Comparison of ENCODE assay signal across 25 cellular contexts in the genomic region with DNA sequence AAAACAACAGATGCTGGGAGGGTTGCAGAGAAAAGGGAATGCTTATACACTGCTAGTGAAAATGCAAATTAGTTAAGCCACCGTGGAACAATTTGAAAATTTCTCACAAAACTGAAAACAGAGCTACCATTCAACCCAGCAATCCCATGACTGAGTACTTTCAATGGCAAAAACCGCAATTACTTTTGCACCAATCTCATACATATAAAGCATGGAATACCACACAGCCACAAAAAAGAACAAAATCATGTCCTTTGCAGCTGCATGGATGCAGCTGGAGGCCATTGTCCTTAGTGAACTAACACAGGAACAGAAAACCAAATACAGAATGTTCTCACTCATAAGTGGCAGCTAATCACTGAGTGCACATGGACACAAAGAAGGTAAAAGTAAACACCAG. TPM values are rescaled to one million over a fixed set of nuclear protein-coding genes. Genes with fewer than 3 reads are reported as not detected.
"Had no signal": no experiment of that assay in that cellular context is flagged by ENCODE, and none has a peak within 500 bp of the region (broad histone marks: within the 10 kb centered on the region; RNA-seq: fewer than 3 reads in every experiment).

No MANE protein-coding gene starts in this region.

- H3K27me3 ChIP-seq: MG63 had no signal

- H3K4me2 ChIP-seq: SK-N-SH had no signal

- H3K36me3 ChIP-seq: MG63 had no signal

- ATAC-seq: Panc1, T-cell had no signal

- H3K27ac ChIP-seq: HL-60, RWPE1 had no signal

- H3K9ac ChIP-seq: SK-N-SH had no signal

- FAIRE-seq: HTR-8/SVneo had no signal

- H3K4me3 ChIP-seq: MG63 had no signal

- H3K9me3 ChIP-seq: SK-N-SH had no signal

- DNase-seq: Karpas-422; KG1; MG63; NCI-H1092 treated with DMSO at 0.1 percent for 48 hours; NCI-H1436; NCI-H187; NCI-H2029 treated with DMSO at 0.1 percent for 48 hours; NCI-H2171; NCI-H226; NCI-H446; NCI-H510A; NCI-H524 treated with DMSO at 0.1 percent for 48 hours; NCI-H69; NK-92 treated with Interleukin-12 subunit alpha and Interleukin-12 subunit beta, amount 100 ng/mL, for 24 hours; SHP77; SK-N-SH; SW 1271; T-cell had no signal

RNA-seq across cellular contexts. Expression of a gene that starts 6.3 kb away (rescaled TPM):
- total RNA-seq: OCI-LY7, SK-MEL-5, T-cell had no signal
- polyA plus RNA-seq: SK-N-SH had no signal

RNA-seq across cellular contexts. Expression of a gene that starts 10.9 kb away (rescaled TPM):
- total RNA-seq: OCI-LY7, PC-3, SK-MEL-5, T-cell had no signal
- polyA plus RNA-seq: SK-N-SH had no signal

RNA-seq across cellular contexts. Expression of a gene that starts 18.4 kb away (rescaled TPM):
- total RNA-seq: OCI-LY7, SK-MEL-5, T-cell had no signal
- polyA plus RNA-seq: SK-N-SH had no signal

RNA-seq across cellular contexts. Expression of a gene that starts 34.9 kb away (rescaled TPM):
- total RNA-seq: OCI-LY7, PC-3, SK-MEL-5 had no signal
- polyA plus RNA-seq: SK-N-SH had no signal

RNA-seq across cellular contexts. Expression of a gene that starts 51.2 kb away (rescaled TPM):
- total RNA-seq: OCI-LY7, SK-MEL-5 had no signal
- polyA plus RNA-seq: SK-N-SH had no signal
